Comparison of ENCODE assay signal across 1 cellular context in genomic region chr6:168194732-168195565, GRCh38.
TF ChIP-seq lines count a peak whose summit lies in the region.

No MANE protein-coding gene starts in this region.

TF ChIP-seq in H1, 55 proteins besides CTCF, POLR2A, EP300 and RAD21:
- TF ChIP-seq SIRT6 (IDR thresholded peaks at IDR 0.05; ENCODE audit: low read length), result no peak
- TF ChIP-seq CTBP2 (IDR thresholded peaks at IDR 0.05; ENCODE audit: borderline replicate concordance, insufficient read depth, insufficient read length, low read length), result no peak
- no peak for TF ChIP-seq CEBPB (IDR thresholded peaks at IDR 0.05; ENCODE audit: low read depth, low read length)
- no peak for TF ChIP-seq PHF8 (conservative IDR thresholded peaks at IDR 0.05; ENCODE audit: low read depth, low read length)
- TF ChIP-seq SIX5 (IDR thresholded peaks at IDR 0.05; ENCODE audit: low read depth, low read length), result no peak
- no peak for TF ChIP-seq SRF (IDR thresholded peaks at IDR 0.05; ENCODE audit: low read depth, low read length)
- TF ChIP-seq SP4 (IDR thresholded peaks at IDR 0.05; ENCODE audit: low read length), result no peak
- TF ChIP-seq KDM1A (IDR thresholded peaks at IDR 0.05; ENCODE audit: borderline replicate concordance, low read length), result no peak
- no peak for TF ChIP-seq SP2 (IDR thresholded peaks at IDR 0.05; ENCODE audit: low read length)
- TF ChIP-seq YY1 (IDR thresholded peaks at IDR 0.05; ENCODE audit: low read depth, low read length), result no peak
- TF ChIP-seq NANOG (IDR thresholded peaks at IDR 0.05; ENCODE audit: insufficient read depth, low read depth, low read length, poor library complexity, severe bottlenecking), result no peak
- no peak for TF ChIP-seq CHD1 (IDR thresholded peaks at IDR 0.05; ENCODE audit: low read depth, low read length)
- no peak for TF ChIP-seq ASH2L (IDR thresholded peaks at IDR 0.05; ENCODE audit: low read length)
- TF ChIP-seq RNF2 (IDR thresholded peaks at IDR 0.05; ENCODE audit: borderline replicate concordance, low read depth, low read length, missing control alignments, poor library complexity, severe bottlenecking), result no peak
- no peak for TF ChIP-seq CHD7 (IDR thresholded peaks at IDR 0.05; ENCODE audit: insufficient replicate concordance, low read length)
- no peak for TF ChIP-seq BACH1 (IDR thresholded peaks at IDR 0.05; ENCODE audit: low read length)
- TF ChIP-seq POU5F1 (IDR thresholded peaks at IDR 0.05; ENCODE audit: low read depth, low read length), result no peak
- TF ChIP-seq SAP30 (IDR thresholded peaks at IDR 0.05; ENCODE audit: insufficient read depth, insufficient replicate concordance, low read length), result no peak
- TF ChIP-seq HDAC6 (IDR thresholded peaks at IDR 0.05; ENCODE audit: low read depth, low read length), result no peak
- TF ChIP-seq BRCA1 (IDR thresholded peaks at IDR 0.05; ENCODE audit: low read depth, low read length), result no peak
TF ChIP-seq in H1: peak in this region for 0.
